Comparison of ENCODE assay signal across 14 cellular contexts in genomic region chr12:96487214-96487613, GRCh38. TPM values are rescaled to one million over a fixed set of nuclear protein-coding genes. Genes with fewer than 3 reads are reported as not detected.
DNase-seq lines count a peak whose midpoint lies in the region; ATAC-seq and TF ChIP-seq lines count a peak whose summit lies in the region.
"Had no signal": no experiment of that assay in that cellular context is flagged by ENCODE, and none has a peak within 500 bp of the region (broad histone marks: within the 10 kb centered on the region; RNA-seq: fewer than 3 reads in every experiment).

No MANE protein-coding gene starts in this region.

- no peaks in the 10 kb centered on the region for H3K9me3 Mint-ChIP-seq in activated naive CD4-positive, alpha-beta T cell treated with anti-CD3 and anti-CD28 coated beads, Interleukin-2, amount 50 U/mL, for 24 hours
- H3K9me3 Mint-ChIP-seq: H9 had no signal

- H3K27me3 Mint-ChIP-seq in activated naive CD4-positive, alpha-beta T cell treated with anti-CD3 and anti-CD28 coated beads, Interleukin-2, amount 50 U/mL, for 24 hours: no peaks in the 10 kb centered on the region
- H3K27me3 Mint-ChIP-seq: activated CD4-positive, alpha-beta T cell treated with anti-CD3 and anti-CD28 coated beads for 36 hours had no signal

- ATAC-seq in esophagus mucosa (peak; percentile 35), HG03159 (IDR thresholded peaks at IDR 0.05; ENCODE audit: unreplicated experiment) (no peak)
- ATAC-seq: activated CD4-positive, alpha-beta T cell treated with anti-CD3 and anti-CD28 coated beads for 36 hours had no signal

- in situ Hi-C loops in GM13977 (cut with MboI; ENCODE audit: low pct_unique_long_range_greater_than_20kb, low sequenced_read_pairs, unreplicated experiment): no loop called here

- H3K4me1 Mint-ChIP-seq in activated naive CD4-positive, alpha-beta T cell treated with anti-CD3 and anti-CD28 coated beads, Interleukin-2, amount 50 U/mL, for 24 hours: peaks cover 32% of the 10 kb centered on the region

- no peak overlapping the region for H3K4me3 Mint-ChIP-seq in activated naive CD4-positive, alpha-beta T cell treated with anti-CD3 and anti-CD28 coated beads, Interleukin-2, amount 50 U/mL, for 24 hours
- H3K4me3 Mint-ChIP-seq: activated CD4-positive, alpha-beta T cell treated with anti-CD3 and anti-CD28 coated beads for 36 hours; H9 had no signal

- H3K27ac Mint-ChIP-seq in activated naive CD4-positive, alpha-beta T cell treated with anti-CD3 and anti-CD28 coated beads, Interleukin-2, amount 50 U/mL, for 24 hours: peak overlapping the region; percentile 56
- H3K27ac Mint-ChIP-seq: activated CD4-positive, alpha-beta T cell treated with anti-CD3 and anti-CD28 coated beads for 36 hours; H9 had no signal

- no peaks in the 10 kb centered on the region for H3K36me3 Mint-ChIP-seq in activated naive CD4-positive, alpha-beta T cell treated with anti-CD3 and anti-CD28 coated beads, Interleukin-2, amount 50 U/mL, for 24 hours

- TF ChIP-seq CTCF in GM13977 (IDR thresholded peaks at IDR 0.05; ENCODE audit: extremely low read depth, insufficient read depth, missing control alignments): no peak

- DNase-seq in activated naive CD4-positive, alpha-beta T cell treated with anti-CD3 and anti-CD28 coated beads, Interleukin-2, amount 50 U/mL, for 16 hours: no peak
- DNase-seq in RPMI7951 (ENCODE audit: low read depth): peak; percentile 58
- DNase-seq in stromal cell of bone marrow (ENCODE audit: low read depth): peak; percentile 69
- DNase-seq in NCI-H2081 treated with DMSO at 0.1 percent for 48 hours (lab: John Stamatoyannopoulos, UW): no peak
- no peak for DNase-seq in GM13977 (ENCODE audit: low spot score)
- DNase-seq: activated CD4-positive, alpha-beta T cell treated with anti-CD3 and anti-CD28 coated beads for 36 hours; activated T-cell treated with anti-CD3 and anti-CD28 coated beads, Interleukin-2, amount 50 U/mL, for 48 hours; anterior cingulate cortex; DND-41; H9; NCI-H2029 treated with DMSO at 0.1 percent for 48 hours had no signal

RNA-seq across cellular contexts. Expression of gene CFAP54, which starts 2.2 kb away (rescaled TPM):
- total RNA-seq in RPMI7951 (2014; rRNA removed; shearing (Covaris generic)): 0.48 and 0.68 TPM in 2 replicates
- 0.28 TPM for total RNA-seq in esophagus mucosa

Comparison
In these comparisons a context has a peak if more than half of its experiments do, and no peak if none do; other contexts are left out.
1. DNase-seq: peak in RPMI7951 (single experiment) and stromal cell of bone marrow (single experiment); none in activated naive CD4-positive, alpha-beta T cell treated with anti-CD3 and anti-CD28 coated beads, Interleukin-2, amount 50 U/mL, for 16 hours (single experiment), NCI-H2081 treated with DMSO at 0.1 percent for 48 hours (single experiment) and GM13977 (single experiment).